In genomic region chr22:49116021-49116420, GRCh38 we compare ENCODE assay signal across 27 cellular contexts.
"Had no signal": no experiment of that assay in that cellular context is flagged by ENCODE, and none has a peak within 500 bp of the region (broad histone marks: within the 10 kb centered on the region; RNA-seq: fewer than 3 reads in every experiment).

No MANE protein-coding gene starts in this region.

- H3K4me1 Mint-ChIP-seq: stimulated activated naive B cell treated with anti-CD40 and anti-IgM and Interleukin-4, amounts not matched to agents 10 μg/mL and 1 μg/mL and 100 μg/mL, for 72 hours had no signal

- H3K27ac ChIP-seq: left lung, neural progenitor cell, parathyroid adenoma, skin epidermis, stomach, testis, thyroid gland, transverse colon, upper lobe of left lung, vagina had no signal

- H3K27me3 Mint-ChIP-seq: naive thymus-derived CD4-positive, alpha-beta T cell; stimulated activated naive B cell treated with anti-CD40 and anti-IgM and Interleukin-4, amounts not matched to agents 10 μg/mL and 1 μg/mL and 100 μg/mL, for 72 hours had no signal

- H3K4me3 ChIP-seq: left lung, lung, mucosa of descending colon, neural progenitor cell, skin epidermis, stomach, testis, thyroid gland, transverse colon, upper lobe of left lung, vagina had no signal

- H3K4me2 ChIP-seq: neural progenitor cell had no signal

- H3K4me1 ChIP-seq: left lung, parathyroid adenoma, stomach, testis, thyroid gland, transverse colon, upper lobe of left lung, vagina had no signal

- DNase-seq: hippocampal formation; kidney; left colon; left lung; midbrain; mucosa of descending colon; naive thymus-derived CD4-positive, alpha-beta T cell; retina; right cardiac atrium; stimulated activated CD4-positive, alpha-beta T cell treated with anti-CD3 and anti-CD28 coated beads, Interleukin-12 subunit alpha, Interleukin-12 subunit beta, amount 100 ng/mL, for 4 hours; stimulated activated CD4-positive, alpha-beta T cell treated with anti-CD3 and anti-CD28 coated beads, Interleukin-15, amount 100 ng/mL, for 24 hours; stimulated activated CD4-positive, alpha-beta T cell treated with anti-CD3 and anti-CD28 coated beads, Interleukin-2, amount 100 ng/mL, for 24 hours; stimulated activated CD4-positive, alpha-beta T cell treated with anti-CD3 and anti-CD28 coated beads, Interleukin-4, amount 100 ng/mL, for 1 hour; stimulated activated naive B cell treated with anti-CD40 and anti-IgM and Interleukin-4, amounts not matched to agents 10 μg/mL and 1 μg/mL and 100 μg/mL, for 72 hours; stimulated activated naive CD8-positive, alpha-beta T cell treated with anti-CD3 and anti-CD28 coated beads, Interleukin-15, Interleukin-2, amounts not matched to agents 100 U/mL and 50 U/mL, for 24 hours; stomach; testis; thyroid gland; transverse colon; upper lobe of left lung had no signal

- H3K36me3 Mint-ChIP-seq: naive thymus-derived CD4-positive, alpha-beta T cell; natural killer cell treated with Interleukin-12 subunit alpha and Interleukin-12 subunit beta and Interleukin-15 and Interleukin-18, amount 100 ng/mL, for 72 hours; neural progenitor cell; stimulated activated naive B cell treated with anti-CD40 and anti-IgM and Interleukin-4, amounts not matched to agents 10 μg/mL and 1 μg/mL and 100 μg/mL, for 72 hours had no signal

- H3K79me2 ChIP-seq: parathyroid adenoma had no signal

- H2AFZ ChIP-seq: neural progenitor cell, parathyroid adenoma had no signal

- H3K27me3 ChIP-seq: neural progenitor cell, testis, thyroid gland, transverse colon, upper lobe of left lung, vagina had no signal

- H3K27ac Mint-ChIP-seq: naive thymus-derived CD4-positive, alpha-beta T cell; natural killer cell treated with Interleukin-12 subunit alpha and Interleukin-12 subunit beta and Interleukin-15 and Interleukin-18, amount 100 ng/mL, for 72 hours; neural progenitor cell; stimulated activated naive B cell treated with anti-CD40 and anti-IgM and Interleukin-4, amounts not matched to agents 10 μg/mL and 1 μg/mL and 100 μg/mL, for 72 hours had no signal

- H3K36me3 ChIP-seq: left lung, neural progenitor cell, stomach, thyroid gland, transverse colon, upper lobe of left lung, vagina had no signal

- H3K9me3 ChIP-seq: left lung, mucosa of descending colon, stomach, testis, thyroid gland, transverse colon, upper lobe of left lung, vagina had no signal

- H3K9me3 Mint-ChIP-seq: naive thymus-derived CD4-positive, alpha-beta T cell; natural killer cell treated with Interleukin-12 subunit alpha and Interleukin-12 subunit beta and Interleukin-15 and Interleukin-18, amount 100 ng/mL, for 72 hours; neural progenitor cell had no signal

- H3K4me3 Mint-ChIP-seq: naive thymus-derived CD4-positive, alpha-beta T cell; natural killer cell treated with Interleukin-12 subunit alpha and Interleukin-12 subunit beta and Interleukin-15 and Interleukin-18, amount 100 ng/mL, for 72 hours; neural progenitor cell; stimulated activated naive B cell treated with anti-CD40 and anti-IgM and Interleukin-4, amounts not matched to agents 10 μg/mL and 1 μg/mL and 100 μg/mL, for 72 hours had no signal

- ATAC-seq: left colon; left lung; mucosa of descending colon; naive thymus-derived CD4-positive, alpha-beta T cell; natural killer cell treated with Interleukin-12 subunit alpha and Interleukin-12 subunit beta and Interleukin-15 and Interleukin-18, amount 100 ng/mL, for 72 hours; right cardiac atrium; sciatic nerve; stimulated activated naive B cell treated with anti-CD40 and anti-IgM and Interleukin-4, amounts not matched to agents 10 μg/mL and 1 μg/mL and 100 μg/mL, for 72 hours; stimulated activated naive CD8-positive, alpha-beta T cell treated with anti-CD3 and anti-CD28 coated beads, Interleukin-15, Interleukin-2, amounts not matched to agents 100 U/mL and 50 U/mL, for 24 hours had no signal
